In the genomic region with DNA sequence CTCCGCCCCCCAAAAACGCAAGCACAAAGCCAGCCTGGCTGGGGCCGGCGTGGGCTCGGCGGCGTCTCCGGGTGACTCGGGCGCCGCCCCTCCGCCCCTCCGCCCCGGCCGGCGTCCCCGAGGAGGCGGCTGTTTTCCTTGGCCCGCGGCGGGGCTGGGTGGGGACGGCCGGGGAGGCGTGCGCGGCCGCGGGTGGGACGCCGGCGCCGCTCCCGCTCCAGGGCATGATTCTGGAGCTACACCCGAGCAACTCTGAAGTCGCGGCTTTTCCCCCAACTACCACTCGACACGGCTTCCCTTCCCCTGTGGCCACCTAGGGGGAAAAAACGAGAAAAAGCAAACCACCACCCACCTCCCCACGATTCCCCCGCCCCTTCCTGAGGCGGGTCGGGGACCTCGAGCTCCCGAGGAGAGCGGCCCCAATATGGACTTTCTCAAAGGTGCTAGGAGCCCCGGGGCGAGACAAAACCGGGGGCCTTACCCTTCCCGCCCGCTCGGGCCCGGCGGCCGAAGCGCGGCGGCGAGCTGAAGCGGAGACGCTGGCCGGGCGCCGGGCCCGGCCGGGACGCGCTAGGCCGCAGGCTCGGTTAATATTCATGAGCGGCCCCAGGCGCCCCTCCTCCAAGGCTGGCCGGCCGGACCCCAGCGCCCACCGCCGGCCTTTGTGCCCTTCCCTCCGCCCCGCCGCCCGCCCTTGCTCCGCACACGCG, we compare ENCODE assay signal across 9 cellular contexts. TPM values are rescaled to one million over a fixed set of nuclear protein-coding genes. Genes with fewer than 3 reads are reported as not detected.
DNase-seq lines count a peak whose midpoint lies in the region; ATAC-seq and FAIRE-seq lines count a peak whose summit lies in the region.
"Had no signal": no experiment of that assay in that cellular context is flagged by ENCODE, and none has a peak within 500 bp of the region (broad histone marks: within the 10 kb centered on the region; RNA-seq: fewer than 3 reads in every experiment).

No MANE protein-coding gene starts in this region.

- peak; percentile 16 for ATAC-seq in HG02981 (IDR thresholded peaks at IDR 0.05; ENCODE audit: unreplicated experiment)
- peak; percentile 63 for ATAC-seq in Right ventricle myocardium superior (ENCODE audit: poor library complexity)

- intact Hi-C loops in Right ventricle myocardium superior (cut with DNase I) = loop anchor here (5.0 to 10.0 kb wide), 5 partner anchors 81 to 362 kb away; partner anchors contain the start of genes ENKUR, PRTFDC1 and THNSL1

- H2BK12ac ChIP-seq in trophoblast cell (ENCODE audit: low read length) = no peak overlapping the region

- peak overlapping the region; percentile 82 for H3K4me2 ChIP-seq in trophoblast cell (ENCODE audit: low read length)

- peak overlapping the region; percentile 82 for H3K4me3 ChIP-seq in trophoblast cell (ENCODE audit: low read depth, low read length)

- no peaks in the 10 kb centered on the region for H3K9me3 ChIP-seq in trophoblast cell (ENCODE audit: insufficient read depth, low read depth, low read length)

- H3K23ac ChIP-seq in trophoblast cell (ENCODE audit: low read length) = no peak overlapping the region

- H3K79me2 ChIP-seq in trophoblast cell (ENCODE audit: control insufficient read depth, insufficient read depth, low read length, poor library complexity) = peaks cover 30% of the 10 kb centered on the region

- DNase-seq in 8988T = peak; percentile 46
- peak; percentile 29 for DNase-seq in GM18507 (ENCODE audit: extremely low spot score, insufficient read length, low read depth)
- peak; percentile 61 for DNase-seq in RPMI8226
- DNase-seq in Right ventricle myocardium superior = peak; percentile 79
- DNase-seq in trophoblast cell = peak; percentile 32 to 54
- no peak for DNase-seq in NCI-H128 (lab: John Stamatoyannopoulos, UW; ENCODE audit: unreplicated experiment)

- no peaks in the 10 kb centered on the region for H3K27me3 Mint-ChIP-seq in activated naive CD4-positive, alpha-beta T cell treated with anti-CD3 and anti-CD28 coated beads, Interleukin-2, amount 50 U/mL, for 24 hours

- H3K18ac ChIP-seq in trophoblast cell (ENCODE audit: low read length) = peak overlapping the region; percentile 98

- H3K4me1 Mint-ChIP-seq in activated naive CD4-positive, alpha-beta T cell treated with anti-CD3 and anti-CD28 coated beads, Interleukin-2, amount 50 U/mL, for 24 hours = peaks cover 26% of the 10 kb centered on the region

- no CpG with 5 or more reads among the region's 84 CpGs for WGBS in trophoblast cell (ENCODE audit: extremely low coverage, insufficient coverage, insufficient read length)

- peak overlapping the region; percentile 41 for H3K27ac Mint-ChIP-seq in activated naive CD4-positive, alpha-beta T cell treated with anti-CD3 and anti-CD28 coated beads, Interleukin-2, amount 50 U/mL, for 24 hours

- H2BK5ac ChIP-seq in trophoblast cell (ENCODE audit: low read depth, low read length, poor library complexity) = peak overlapping the region; percentile 96

- peak overlapping the region; percentile 94 for H2BK120ac ChIP-seq in trophoblast cell (ENCODE audit: insufficient read depth, low read length, poor library complexity)

- H3K27ac ChIP-seq in trophoblast cell (ENCODE audit: low read depth, low read length) = peak overlapping the region; percentile 82
- H3K27ac ChIP-seq: HL-60 had no signal

- H3K9me3 Mint-ChIP-seq in activated naive CD4-positive, alpha-beta T cell treated with anti-CD3 and anti-CD28 coated beads, Interleukin-2, amount 50 U/mL, for 24 hours = no peaks in the 10 kb centered on the region

- H3K36me3 Mint-ChIP-seq in activated naive CD4-positive, alpha-beta T cell treated with anti-CD3 and anti-CD28 coated beads, Interleukin-2, amount 50 U/mL, for 24 hours = no peaks in the 10 kb centered on the region

- H3K4me1 ChIP-seq in trophoblast cell (ENCODE audit: control insufficient read depth in 1 of 2, insufficient read depth in 2 of 2, low read length in 2 of 2) = peaks cover 14 to 17% of the 10 kb centered on the region in 2 experiments

- H3K79me1 ChIP-seq in trophoblast cell (ENCODE audit: low read length) = peaks cover 24% of the 10 kb centered on the region

- H4K8ac ChIP-seq in trophoblast cell (ENCODE audit: low read depth, low read length) = peak overlapping the region; percentile 82

- H2AK5ac ChIP-seq in trophoblast cell (ENCODE audit: low read length) = peak overlapping the region; percentile 45

- peak overlapping the region; percentile 93 for H3K4ac ChIP-seq in trophoblast cell (ENCODE audit: low read depth, low read length)

- H3K36me3 ChIP-seq in trophoblast cell (ENCODE audit: control insufficient read depth in 1 of 2, insufficient read depth in 2 of 2, low read length in 2 of 2) = peaks cover 3 to 5% of the 10 kb centered on the region in 2 experiments

- peak overlapping the region; percentile 89 for H3K4me3 Mint-ChIP-seq in activated naive CD4-positive, alpha-beta T cell treated with anti-CD3 and anti-CD28 coated beads, Interleukin-2, amount 50 U/mL, for 24 hours

- peak; percentile 24 for FAIRE-seq in GM18507 (lab: Jason Lieb, UNC)

- peak overlapping the region; percentile 96 for H4K91ac ChIP-seq in trophoblast cell (ENCODE audit: low read depth, low read length)

- H3K27me3 ChIP-seq in trophoblast cell (ENCODE audit: insufficient read depth, low read length) = no peaks in the 10 kb centered on the region

- H3K9ac ChIP-seq in trophoblast cell (ENCODE audit: low read length) = peak overlapping the region; percentile 92

- peak overlapping the region; percentile 72 for H4K12ac ChIP-seq in trophoblast cell (ENCODE audit: low read depth, low read length)

- H2AFZ ChIP-seq in trophoblast cell (ENCODE audit: insufficient read depth, low read length, poor library complexity) = peak overlapping the region; percentile 66

- peak overlapping the region; percentile 95 for H3K14ac ChIP-seq in trophoblast cell (ENCODE audit: low read length)

RNA-seq across cellular contexts. Expression of gene ARHGAP21, which starts 0.9 kb away (rescaled TPM):
- 52.3 TPM for total RNA-seq in Right ventricle myocardium superior
- polyA plus RNA-seq in trophoblast cell (2013) = 65.0 and 66.8 TPM in 2 replicates
